In the genomic region with DNA sequence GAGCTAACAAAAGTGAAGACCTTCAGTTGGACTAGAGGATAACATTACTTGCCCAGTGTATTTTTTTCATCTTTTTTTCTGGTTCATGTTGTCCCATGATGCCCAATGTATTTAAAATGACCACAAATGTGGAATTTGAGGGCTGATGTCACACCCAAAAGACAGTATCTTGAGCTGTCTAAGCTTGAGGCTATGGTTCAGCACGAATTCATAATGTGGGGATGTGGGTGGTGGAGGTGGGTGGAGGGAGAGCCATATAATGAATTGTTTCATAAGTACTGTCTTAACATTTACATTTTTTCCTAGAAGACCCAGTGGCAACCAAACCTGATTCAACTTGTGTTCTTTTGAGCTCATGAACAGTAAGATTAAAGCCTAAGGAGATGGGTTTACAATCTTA, we compare ENCODE assay signal across 11 cellular contexts.
"Had no signal": no experiment of that assay in that cellular context is flagged by ENCODE, and none has a peak within 500 bp of the region (broad histone marks: within the 10 kb centered on the region; RNA-seq: fewer than 3 reads in every experiment).

No MANE protein-coding gene starts in this region.

- H3K4me3 Mint-ChIP-seq: activated CD8-positive, alpha-beta memory T cell treated with anti-CD3 and anti-CD28 coated beads, Interleukin-2, amount 10 ng/mL, durations not matched to agents 7 days and 5 days; activated T-cell treated with anti-CD3 and anti-CD28 coated beads, Interleukin-2, amount 50 U/mL, for 4 hours; stimulated activated memory B cell treated with anti-CD40 and anti-IgM and Interleukin-4, amounts not matched to agents 10 μg/mL and 1 μg/mL and 100 μg/mL, for 72 hours had no signal

- H3K27ac Mint-ChIP-seq: activated CD8-positive, alpha-beta memory T cell treated with anti-CD3 and anti-CD28 coated beads, Interleukin-2, amount 10 ng/mL, durations not matched to agents 7 days and 5 days; stimulated activated memory B cell treated with anti-CD40 and anti-IgM and Interleukin-4, amounts not matched to agents 10 μg/mL and 1 μg/mL and 100 μg/mL, for 72 hours had no signal

- H3K4me1 Mint-ChIP-seq: stimulated activated memory B cell treated with anti-CD40 and anti-IgM and Interleukin-4, amounts not matched to agents 10 μg/mL and 1 μg/mL and 100 μg/mL, for 72 hours had no signal

- H3K27me3 Mint-ChIP-seq: activated CD8-positive, alpha-beta memory T cell treated with anti-CD3 and anti-CD28 coated beads, Interleukin-2, amount 10 ng/mL, durations not matched to agents 7 days and 5 days; stimulated activated memory B cell treated with anti-CD40 and anti-IgM and Interleukin-4, amounts not matched to agents 10 μg/mL and 1 μg/mL and 100 μg/mL, for 72 hours had no signal

- DNase-seq: activated CD8-positive, alpha-beta memory T cell treated with anti-CD3 and anti-CD28 coated beads, Interleukin-2, amount 10 ng/mL, durations not matched to agents 7 days and 5 days; activated naive CD4-positive, alpha-beta T cell; activated T-cell treated with anti-CD3 and anti-CD28 coated beads, Interleukin-2, amount 50 U/mL, for 4 hours; dorsolateral prefrontal cortex; left colon; lower lobe of right lung; psoas muscle; right lobe of liver; substantia nigra; T-helper 9 cell had no signal

- H3K9me3 Mint-ChIP-seq: activated T-cell treated with anti-CD3 and anti-CD28 coated beads, Interleukin-2, amount 50 U/mL, for 4 hours; stimulated activated memory B cell treated with anti-CD40 and anti-IgM and Interleukin-4, amounts not matched to agents 10 μg/mL and 1 μg/mL and 100 μg/mL, for 72 hours had no signal

- ATAC-seq: activated CD8-positive, alpha-beta memory T cell treated with anti-CD3 and anti-CD28 coated beads, Interleukin-2, amount 10 ng/mL, durations not matched to agents 7 days and 5 days; left colon; lower lobe of right lung; psoas muscle; right lobe of liver; stimulated activated memory B cell treated with anti-CD40 and anti-IgM and Interleukin-4, amounts not matched to agents 10 μg/mL and 1 μg/mL and 100 μg/mL, for 72 hours had no signal
